17 cellular contexts compared by ENCODE assay signal in genomic region chr1:223074901-223075300, GRCh38.
DNase-seq lines count a peak whose midpoint lies in the region; ATAC-seq and TF ChIP-seq lines count a peak whose summit lies in the region.
"Had no signal": no experiment of that assay in that cellular context is flagged by ENCODE, and none has a peak within 500 bp of the region (broad histone marks: within the 10 kb centered on the region; RNA-seq: fewer than 3 reads in every experiment).

No MANE protein-coding gene starts in this region.

- BruUV-seq in PC-9 (replicated peaks; lab: Mats Ljungman, UMichigan) = no TSS peak

- intact Hi-C loops in sigmoid colon (cut with DNase I) = no loop called here
- intact Hi-C loops in natural killer cell (cut with micrococcal nuclease) = no loop called here
- intact Hi-C loops in PC-9 (cut with micrococcal nuclease; ENCODE audit: unreplicated experiment) = no loop called here

- CTCF ChIA-PET in PC-9 (lab: Charles Lee) = interaction anchor here (0.7 kb wide), 1 partner anchor 231 kb away, joined by 3 read pairs; no protein-coding TSS in a partner anchor

- no peak for TF ChIP-seq EP300 in sigmoid colon (IDR thresholded peaks at IDR 0.05)

- H3K27me3 ChIP-seq in liver (ENCODE audit: control insufficient read depth in 4 of 4, insufficient read depth in 4 of 4, low read length in 3 of 4) = no peaks in the 10 kb centered on the region
- H3K27me3 ChIP-seq in sigmoid colon = no peaks in the 10 kb centered on the region
- H3K27me3 ChIP-seq in PC-9 (ENCODE audit: insufficient read depth, low read depth) = peaks cover 48% of the 10 kb centered on the region
- H3K27me3 ChIP-seq: body of pancreas had no signal

- H3K27me3 Mint-ChIP-seq in natural killer cell (ENCODE audit: low read depth in 2 of 2) = peaks cover 8 to 12% of the 10 kb centered on the region in 2 donors

- H3K4me3 Mint-ChIP-seq in natural killer cell = no peak overlapping the region

- H3K4me2 ChIP-seq in PC-9 = no peak overlapping the region
- H3K4me2 ChIP-seq: KMS-11 had no signal

- TF ChIP-seq RAD21 in liver (IDR thresholded peaks at IDR 0.05) = peak in 1 of 2 donors; percentile 37

- POLR2A ChIA-PET in PC-9 (lab: Charles Lee; ENCODE audit: unreplicated experiment) = no interaction called here

- no peaks in the 10 kb centered on the region for H3K4me1 Mint-ChIP-seq in natural killer cell

- H3K4me3 ChIP-seq in liver (ENCODE audit: low read depth in 1 of 3, low read length in 3 of 3) = no peak overlapping the region
- no peak overlapping the region for H3K4me3 ChIP-seq in sigmoid colon
- H3K4me3 ChIP-seq in PC-9 = no peak overlapping the region
- H3K4me3 ChIP-seq: body of pancreas had no signal

- H3K9ac ChIP-seq in liver (ENCODE audit: low read depth in 1 of 2, low read length in 2 of 2) = no peak overlapping the region
- H3K9ac ChIP-seq: KMS-11 had no signal

- no peaks in the 10 kb centered on the region for H4K20me1 ChIP-seq in PC-9 (ENCODE audit: insufficient read depth)

- H3K27ac Mint-ChIP-seq in natural killer cell = no peak overlapping the region
- H3K27ac Mint-ChIP-seq: activated naive CD4-positive, alpha-beta T cell treated with anti-CD3 and anti-CD28 coated beads, Interleukin-2, amount 50 U/mL, for 72 hours had no signal

- H2AFZ ChIP-seq in PC-9 = no peak overlapping the region

- ATAC-seq in GM18498 (IDR thresholded peaks at IDR 0.05; ENCODE audit: unreplicated experiment) = no peak
- no peak for ATAC-seq in natural killer cell
- ATAC-seq: activated naive CD4-positive, alpha-beta T cell treated with anti-CD3 and anti-CD28 coated beads, Interleukin-2, amount 50 U/mL, for 72 hours; body of pancreas had no signal

- WGBS in liver = 42% methylated on average over 8 of the region's 8 CpGs
- 60 to 67% methylated on average over 8 of the region's 8 CpGs for WGBS in sigmoid colon, 2 donors

- H3K9me2 ChIP-seq in PC-9 (ENCODE audit: insufficient read depth) = no peaks in the 10 kb centered on the region

- no peaks in the 10 kb centered on the region for H3K36me3 Mint-ChIP-seq in natural killer cell
- H3K36me3 Mint-ChIP-seq: activated naive CD4-positive, alpha-beta T cell treated with anti-CD3 and anti-CD28 coated beads, Interleukin-2, amount 50 U/mL, for 72 hours had no signal

- H3K36me3 ChIP-seq in liver (ENCODE audit: control insufficient read depth in 4 of 4, insufficient read depth in 3 of 4, low read depth in 1 of 4, low read length in 3 of 4) (no peaks in the 10 kb centered on the region), sigmoid colon (no peaks in the 10 kb centered on the region), PC-9 (ENCODE audit: low read depth) (no peaks in the 10 kb centered on the region)
- H3K36me3 ChIP-seq: neutrophil had no signal

- H3K4me1 ChIP-seq in liver (ENCODE audit: control insufficient read depth in 4 of 4, insufficient read depth in 4 of 4, low read length in 3 of 4) (peaks cover 2 to 12% (median 7%) of the 10 kb centered on the region in 4 donors), sigmoid colon (peaks cover 0 to 41% (median 30%) of the 10 kb centered on the region in 4 donors), PC-9 (replicated peaks; ENCODE audit: insufficient read depth) (no peaks in the 10 kb centered on the region)
- H3K4me1 ChIP-seq: body of pancreas had no signal

- no peak for TF ChIP-seq POLR2A in sigmoid colon (IDR thresholded peaks at IDR 0.05)

- no peaks in the 10 kb centered on the region for H3K9me3 Mint-ChIP-seq in natural killer cell
- H3K9me3 Mint-ChIP-seq: activated naive CD4-positive, alpha-beta T cell treated with anti-CD3 and anti-CD28 coated beads, Interleukin-2, amount 50 U/mL, for 72 hours had no signal

- no peaks in the 10 kb centered on the region for H3F3A ChIP-seq in PC-9 (ENCODE audit: insufficient read depth, low read depth)

- in situ Hi-C loops in SK-MEL-5 (cut with HindIII; ENCODE audit: low pct_unique_long_range_greater_than_20kb, low sequenced_read_pairs) = loop anchor here (25.0 kb wide), 1 partner anchor 288 kb away; no protein-coding TSS in a partner anchor

- H3K27ac ChIP-seq in liver (ENCODE audit: low read depth in 1 of 2, low read length in 2 of 2) (no peak overlapping the region), sigmoid colon (peak overlapping the region in 3 of 4 donors; percentile 59 to 78 (median 72)), PC-9 (no peak overlapping the region)
- H3K27ac ChIP-seq: body of pancreas, KMS-11, neutrophil had no signal

- peak; percentile 11 for DNase-seq in EH (ENCODE audit: low read depth)
- peak; percentile 33 for DNase-seq in SK-MEL-5 (ENCODE audit: low read depth, low spot score)
- DNase-seq in sigmoid colon = no peak
- no peak for DNase-seq in natural killer cell
- no peak for DNase-seq in NCI-H2227 (lab: John Stamatoyannopoulos, UW; ENCODE audit: unreplicated experiment)
- no peak for DNase-seq in PC-9
- DNase-seq: activated CD4-positive, alpha-beta T cell treated with anti-CD3 and anti-CD28 coated beads, Interleukin-2, amount 50 U/mL, for 48 hours; activated T-cell treated with anti-CD3 and anti-CD28 coated beads, Interleukin-2, amount 50 U/mL, for 1 hour; body of pancreas; NCI-H1092; NCI-H748 treated with DMSO at 0.1 percent for 48 hours; stimulated activated CD4-positive, alpha-beta T cell treated with anti-CD3 and anti-CD28 coated beads, Interleukin-4, amount 100 ng/mL, for 1 hour had no signal

- TF ChIP-seq CTCF in liver (IDR thresholded peaks at IDR 0.05; ENCODE audit: low read depth, low read length, missing input control) (no peak), sigmoid colon (IDR thresholded peaks at IDR 0.05) (no peak), natural killer cell (IDR thresholded peaks at IDR 0.05) (no peak), PC-9 (conservative IDR thresholded peaks at IDR 0.05) (no peak)

- H3K9me3 ChIP-seq in liver (ENCODE audit: control insufficient read depth in 4 of 4, low read length in 3 of 4) = no peaks in the 10 kb centered on the region
- H3K9me3 ChIP-seq in sigmoid colon = no peaks in the 10 kb centered on the region
- no peaks in the 10 kb centered on the region for H3K9me3 ChIP-seq in PC-9 (ENCODE audit: insufficient read depth, low read depth)
- H3K9me3 ChIP-seq: body of pancreas, neutrophil had no signal

- H3K79me2 ChIP-seq in PC-9 (ENCODE audit: low read depth) = no peaks in the 10 kb centered on the region

TF ChIP-seq in liver, 16 proteins besides CTCF, POLR2A, EP300 and RAD21 (continues in another document):
- no peak for TF ChIP-seq JUND (IDR thresholded peaks at IDR 0.05)
- TF ChIP-seq EGR1 (IDR thresholded peaks at IDR 0.05; ENCODE audit: low read depth in 2 of 2) = no peak
- TF ChIP-seq HNF4A (conservative IDR thresholded peaks at IDR 0.05) = peak in 1 of 2 donors; percentile 56
- no peak for TF ChIP-seq HNF4G (IDR thresholded peaks at IDR 0.05)
- peak; percentile 33 for TF ChIP-seq MAX (IDR thresholded peaks at IDR 0.05)
- peak; percentile 51 for TF ChIP-seq YY1 (IDR thresholded peaks at IDR 0.05)
- no peak for TF ChIP-seq GABPA (IDR thresholded peaks at IDR 0.05 in 1 of 2, conservative IDR thresholded peaks at IDR 0.05 in 1 of 2)
- TF ChIP-seq FOXA1 (IDR thresholded peaks at IDR 0.05) = peak; percentile 52
- peak; percentile 74 for TF ChIP-seq FOXA2 (IDR thresholded peaks at IDR 0.05)
- TF ChIP-seq SP1 (IDR thresholded peaks at IDR 0.05) = no peak
- TF ChIP-seq ATF3 (IDR thresholded peaks at IDR 0.05) = no peak
- TF ChIP-seq NR2F2 (IDR thresholded peaks at IDR 0.05) = no peak
- TF ChIP-seq ZBTB33 (IDR thresholded peaks at IDR 0.05) = no peak

Comparison
In these comparisons a context has a peak if more than half of its experiments do, and no peak if none do; other contexts are left out.
1. DNase-seq: peak in EH (single experiment) and SK-MEL-5 (single experiment); none in sigmoid colon (single experiment), natural killer cell (single experiment), NCI-H2227 (single experiment) and PC-9 (0 of 2).
2. H3K27ac ChIP-seq: peak in sigmoid colon (3 of 4); none in liver (0 of 2) and PC-9 (single experiment).